In genomic region chr11:75469785-75470405, GRCh38 we compare ENCODE assay signal across 12 cellular contexts.
"Had no signal": no experiment of that assay in that cellular context is flagged by ENCODE, and none has a peak within 500 bp of the region (broad histone marks: within the 10 kb centered on the region; RNA-seq: fewer than 3 reads in every experiment).

No MANE protein-coding gene starts in this region.

- H3K4me3 ChIP-seq: esophagus muscularis mucosa, lung, thoracic aorta had no signal

- H3K4me3 Mint-ChIP-seq: activated naive CD8-positive, alpha-beta T cell treated with anti-CD3 and anti-CD28 coated beads for 36 hours; activated T-cell treated with anti-CD3 and anti-CD28 coated beads, Interleukin-2, amount 50 U/mL, for 4 hours; stimulated activated naive CD8-positive, alpha-beta T cell treated with anti-CD3 and anti-CD28 coated beads, Interleukin-15, amount 100 ng/mL, for 72 hours had no signal

- H3K27ac Mint-ChIP-seq: activated naive CD8-positive, alpha-beta T cell treated with anti-CD3 and anti-CD28 coated beads for 36 hours; stimulated activated naive CD8-positive, alpha-beta T cell treated with anti-CD3 and anti-CD28 coated beads, Interleukin-15, amount 100 ng/mL, for 72 hours had no signal

- ATAC-seq: activated CD4-positive, CD25-positive, alpha-beta regulatory T cell treated with anti-CD3 and anti-CD28 coated beads, Interleukin-2, amount 50 U/mL, for 24 hours; activated T-cell treated with anti-CD3 and anti-CD28 coated beads, Interleukin-2, amount 50 U/mL, for 4 hours; stimulated activated naive CD8-positive, alpha-beta T cell treated with anti-CD3 and anti-CD28 coated beads, Interleukin-15, amount 100 ng/mL, for 72 hours had no signal

- H3K36me3 Mint-ChIP-seq: activated naive CD8-positive, alpha-beta T cell treated with anti-CD3 and anti-CD28 coated beads for 36 hours had no signal

- H3K9me3 Mint-ChIP-seq: activated naive CD8-positive, alpha-beta T cell treated with anti-CD3 and anti-CD28 coated beads for 36 hours; activated T-cell treated with anti-CD3 and anti-CD28 coated beads, Interleukin-2, amount 50 U/mL, for 4 hours; stimulated activated naive CD8-positive, alpha-beta T cell treated with anti-CD3 and anti-CD28 coated beads, Interleukin-15, amount 100 ng/mL, for 72 hours had no signal

- H3K36me3 ChIP-seq: esophagus muscularis mucosa, thoracic aorta had no signal

- DNase-seq: activated CD4-positive, alpha-beta T cell treated with anti-CD3 and anti-CD28 coated beads, Interleukin-2, amount 50 U/mL, for 4 hours; activated gamma-delta T cell; activated naive CD8-positive, alpha-beta T cell treated with anti-CD3 and anti-CD28 coated beads for 36 hours; activated T-cell treated with anti-CD3 and anti-CD28 coated beads, Interleukin-2, amount 50 U/mL, for 4 hours; midbrain; retina; stimulated activated CD4-positive, alpha-beta T cell treated with anti-CD3 and anti-CD28 coated beads, Interleukin-4, amount 100 ng/mL, for 4 hours; stimulated activated naive CD8-positive, alpha-beta T cell treated with anti-CD3 and anti-CD28 coated beads, Interleukin-15, amount 100 ng/mL, for 72 hours had no signal

- H3K27me3 Mint-ChIP-seq: activated naive CD8-positive, alpha-beta T cell treated with anti-CD3 and anti-CD28 coated beads for 36 hours; stimulated activated naive CD8-positive, alpha-beta T cell treated with anti-CD3 and anti-CD28 coated beads, Interleukin-15, amount 100 ng/mL, for 72 hours had no signal

- H3K27ac ChIP-seq: thoracic aorta had no signal

- H3K4me1 Mint-ChIP-seq: activated naive CD8-positive, alpha-beta T cell treated with anti-CD3 and anti-CD28 coated beads for 36 hours had no signal

- H3K27me3 ChIP-seq: esophagus muscularis mucosa had no signal

- H3K9me3 ChIP-seq: esophagus muscularis mucosa, thoracic aorta had no signal
